8 cellular contexts compared by ENCODE assay signal in genomic region chr9:15422355-15423327, GRCh38. TPM values are rescaled to one million over a fixed set of nuclear protein-coding genes. Genes with fewer than 3 reads are reported as not detected.
DNase-seq lines count a peak whose midpoint lies in the region; ATAC-seq, FAIRE-seq and TF ChIP-seq lines count a peak whose summit lies in the region.

Gene SNAPC3 (plus strand): TSS chr9:15422876. CDS start chr9:15422880, 4 bp downstream.

- H3K4me1 ChIP-seq in ascending aorta, result peaks cover 0 to 17% of the 10 kb centered on the region in 2 donors
- peaks cover 0 to 39% of the 10 kb centered on the region in 2 donors for H3K4me1 ChIP-seq in right atrium auricular region
- peaks cover 24% of the 10 kb centered on the region for H3K4me1 ChIP-seq in psoas muscle
- no peaks in the 10 kb centered on the region for H3K4me1 ChIP-seq in urinary bladder (ENCODE audit: insufficient read depth)

- peak within 1 kb of the TSS; percentile 94 for H3K4me3 Mint-ChIP-seq in T-helper 2 cell treated with Interferon-gamma antibody and Interleukin-4, amounts not matched to agents 5 μg/mL and 100 μg/mL, for 36 hours

- H3K4me3 ChIP-seq in ascending aorta, result peak within 1 kb of the TSS; percentile 85 to 87
- peak within 1 kb of the TSS; percentile 78 to 87 for H3K4me3 ChIP-seq in right atrium auricular region
- H3K4me3 ChIP-seq in psoas muscle, result peak within 1 kb of the TSS; percentile 98
- peak within 1 kb of the TSS; percentile 91 for H3K4me3 ChIP-seq in urinary bladder (ENCODE audit: low read depth, low read length)

- H3K27me3 ChIP-seq in ascending aorta (no peaks in the 10 kb centered on the region), right atrium auricular region (no peaks in the 10 kb centered on the region), psoas muscle (ENCODE audit: insufficient read depth in 3 of 3, low read length in 2 of 3) (no peaks in the 10 kb centered on the region)

- WGBS in psoas muscle, 3 donors, result 0 to 1% (median 0%) methylated on average over 71 to 73 of the region's 73 CpGs
- WGBS in urinary bladder, result under 1% methylated on average over 73 of the region's 73 CpGs

- peaks cover 7 to 14% of the 10 kb centered on the region in 2 donors for H3K36me3 ChIP-seq in ascending aorta
- H3K36me3 ChIP-seq in right atrium auricular region, result peaks cover 8% of the 10 kb centered on the region
- H3K36me3 ChIP-seq in psoas muscle (ENCODE audit: insufficient read depth in 1 of 2, low read depth in 1 of 2), result peaks cover 0 to 31% of the 10 kb centered on the region in 2 donors
- H3K36me3 ChIP-seq in urinary bladder (ENCODE audit: insufficient read depth), result peaks cover 5% of the 10 kb centered on the region

- peaks cover 33% of the 10 kb centered on the region for H3K36me3 Mint-ChIP-seq in T-helper 2 cell treated with Interferon-gamma antibody and Interleukin-4, amounts not matched to agents 5 μg/mL and 100 μg/mL, for 36 hours (ENCODE audit: low read depth)

- peaks cover 41% of the 10 kb centered on the region for H3K4me1 Mint-ChIP-seq in T-helper 2 cell treated with Interferon-gamma antibody and Interleukin-4, amounts not matched to agents 5 μg/mL and 100 μg/mL, for 36 hours (ENCODE audit: low read depth)

- H3K27me3 Mint-ChIP-seq in T-helper 2 cell treated with Interferon-gamma antibody and Interleukin-4, amounts not matched to agents 5 μg/mL and 100 μg/mL, for 36 hours (ENCODE audit: low read depth), result peaks cover 3% of the 10 kb centered on the region

- H3K9me3 ChIP-seq in ascending aorta, result no peaks in the 10 kb centered on the region
- H3K9me3 ChIP-seq in right atrium auricular region, result no peaks in the 10 kb centered on the region
- H3K9me3 ChIP-seq in psoas muscle, result no peaks in the 10 kb centered on the region

- DNase-seq in GM18507 (ENCODE audit: extremely low spot score, insufficient read length, low read depth) (peak; percentile 89), NCI-H1930 (lab: John Stamatoyannopoulos, UW) (peak; percentile 94 to 97), ascending aorta (ENCODE audit: low spot score in 2 of 2) (peak; percentile 75 to 95), right atrium auricular region (ENCODE audit: low spot score) (peak; percentile 93), psoas muscle (peak; percentile 94 to 97)
- peak; percentile 96 for DNase-seq in T-helper 2 cell treated with Interferon-gamma antibody and Interleukin-4, amounts not matched to agents 5 μg/mL and 100 μg/mL, for 36 hours (ENCODE audit: low spot score)

- peak in 1 of 3 experiments; percentile 4 for TF ChIP-seq CTCF in ascending aorta (IDR thresholded peaks at IDR 0.05)
- TF ChIP-seq CTCF in right atrium auricular region (IDR thresholded peaks at IDR 0.05), result no peak
- no peak for TF ChIP-seq CTCF in psoas muscle (IDR thresholded peaks at IDR 0.05)

- peak; percentile 95 for ATAC-seq in HG02973 (IDR thresholded peaks at IDR 0.05; ENCODE audit: unreplicated experiment)
- ATAC-seq in psoas muscle, result peak; percentile 99

- FAIRE-seq in GM18507 (lab: Jason Lieb, UNC), result peak; percentile 95

- intact Hi-C loops in ascending aorta (cut with DNase I), result loop anchor here (2.0 to 5.0 kb wide), 5 partner anchors 115 to 320 kb away; partner anchors contain the start of genes CCDC171 and TTC39B
- intact Hi-C loops in psoas muscle (cut with DNase I), result loop anchor here (2.0 to 10.0 kb wide), 4 partner anchors 92 to 638 kb away; partner anchors contain the start of genes TTC39B (in 2 of the 2) and PSIP1 (in 1 of the 2)

- peak within 1 kb of the TSS; percentile 90 for H3K27ac Mint-ChIP-seq in T-helper 2 cell treated with Interferon-gamma antibody and Interleukin-4, amounts not matched to agents 5 μg/mL and 100 μg/mL, for 36 hours

- H3K27ac ChIP-seq in ascending aorta (peak within 1 kb of the TSS; percentile 84 to 89), right atrium auricular region (peak within 1 kb of the TSS; percentile 89 to 91), psoas muscle (peak within 1 kb of the TSS; percentile 92), urinary bladder (ENCODE audit: low read depth) (peak within 1 kb of the TSS; percentile 91)

- no peaks in the 10 kb centered on the region for H3K9me3 Mint-ChIP-seq in T-helper 2 cell treated with Interferon-gamma antibody and Interleukin-4, amounts not matched to agents 5 μg/mL and 100 μg/mL, for 36 hours

RNA-seq across cellular contexts. Expression of gene SNAPC3, which starts in this region (rescaled TPM):
- total RNA-seq in ascending aorta, result 8.8 TPM
- total RNA-seq in right atrium auricular region, result 10 to 100 TPM; 14.5 to 23.9 TPM
- total RNA-seq in psoas muscle, result 10 to 100 TPM; 19.9 to 29.2 (median 20.8) TPM
- polyA plus RNA-seq in psoas muscle, result 10 to 100 TPM; 12.1 to 24.3 (median 12.4) TPM
- 76.8 TPM for total RNA-seq in urinary bladder
- 19.2 TPM for polyA plus RNA-seq in urinary bladder

Comparison
In these comparisons a context has a peak if more than half of its experiments do, and no peak if none do; other contexts are left out.
1. Peak in every context shown above with its lines: DNase-seq, ATAC-seq, H3K4me3 ChIP-seq and H3K27ac ChIP-seq.